ENCODE assay signal across 1 cellular context in genomic region chr11:122847437-122847836, GRCh38.
TF ChIP-seq lines count a peak whose summit lies in the region.

No MANE protein-coding gene starts in this region.

TF ChIP-seq in H1, 55 proteins besides CTCF, POLR2A, EP300 and RAD21:
- TF ChIP-seq TBP (IDR thresholded peaks at IDR 0.05; ENCODE audit: low read depth, low read length) (no peak), ASH2L (IDR thresholded peaks at IDR 0.05; ENCODE audit: low read length) (no peak), CHD2 (IDR thresholded peaks at IDR 0.05; ENCODE audit: low read length) (no peak), EGR1 (IDR thresholded peaks at IDR 0.05; ENCODE audit: borderline replicate concordance, low read depth, low read length) (no peak), JUN (IDR thresholded peaks at IDR 0.05; ENCODE audit: low read depth, low read length) (no peak), HDAC6 (IDR thresholded peaks at IDR 0.05; ENCODE audit: low read depth, low read length) (no peak), POLR2AphosphoS5 (IDR thresholded peaks at IDR 0.05; ENCODE audit: low read depth, low read length) (no peak), MAFK (IDR thresholded peaks at IDR 0.05; ENCODE audit: low read depth, low read length) (no peak), SUZ12 (IDR thresholded peaks at IDR 0.05; ENCODE audit: low read length) (no peak), GABPA (IDR thresholded peaks at IDR 0.05; ENCODE audit: borderline replicate concordance, insufficient read depth, low read length) (no peak), CHD1 (IDR thresholded peaks at IDR 0.05; ENCODE audit: low read depth, low read length) (no peak), CEBPB (IDR thresholded peaks at IDR 0.05; ENCODE audit: low read depth, low read length) (no peak), CBX8 (IDR thresholded peaks at IDR 0.05; ENCODE audit: borderline replicate concordance, low read depth, low read length) (no peak)
- TF ChIP-seq, protein P1, sequence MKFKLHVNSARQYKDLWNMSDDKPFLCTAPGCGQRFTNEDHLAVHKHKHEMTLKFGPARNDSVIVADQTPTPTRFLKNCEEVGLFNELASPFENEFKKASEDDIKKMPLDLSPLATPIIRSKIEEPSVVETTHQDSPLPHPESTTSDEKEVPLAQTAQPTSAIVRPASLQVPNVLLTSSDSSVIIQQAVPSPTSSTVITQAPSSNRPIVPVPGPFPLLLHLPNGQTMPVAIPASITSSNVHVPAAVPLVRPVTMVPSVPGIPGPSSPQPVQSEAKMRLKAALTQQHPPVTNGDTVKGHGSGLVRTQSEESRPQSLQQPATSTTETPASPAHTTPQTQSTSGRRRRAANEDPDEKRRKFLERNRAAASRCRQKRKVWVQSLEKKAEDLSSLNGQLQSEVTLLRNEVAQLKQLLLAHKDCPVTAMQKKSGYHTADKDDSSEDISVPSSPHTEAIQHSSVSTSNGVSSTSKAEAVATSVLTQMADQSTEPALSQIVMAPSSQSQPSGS (IDR thresholded peaks at IDR 0.05; ENCODE audit: low read length) = no peak
TF ChIP-seq in H1: peak in this region for 0.
